ENCODE assay signal across 18 cellular contexts in the genomic region with DNA sequence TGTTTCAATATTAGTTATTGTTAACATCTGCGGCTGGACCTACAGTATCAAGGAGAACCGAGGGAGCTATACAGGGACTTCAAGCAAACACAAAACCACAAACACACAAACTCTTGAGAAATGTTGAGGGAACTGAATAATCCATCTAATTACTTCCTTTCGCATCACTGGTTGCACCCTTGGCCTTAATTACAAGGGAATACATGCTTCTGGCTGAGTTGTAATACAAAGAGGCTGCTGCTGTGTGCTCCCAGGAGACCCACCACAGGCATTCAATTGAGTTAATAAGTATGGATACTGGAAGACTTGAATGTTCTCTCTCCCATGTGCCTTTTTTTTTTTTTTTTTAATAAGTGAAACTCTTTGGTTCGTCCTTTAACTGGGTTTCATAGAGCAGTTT. TPM values are rescaled to one million over a fixed set of nuclear protein-coding genes. Genes with fewer than 3 reads are reported as not detected.
DNase-seq lines count a peak whose midpoint lies in the region; ATAC-seq and TF ChIP-seq lines count a peak whose summit lies in the region.
"Had no signal": no experiment of that assay in that cellular context is flagged by ENCODE, and none has a peak within 500 bp of the region (broad histone marks: within the 10 kb centered on the region; RNA-seq: fewer than 3 reads in every experiment).

No MANE protein-coding gene starts in this region.

- no peaks in the 10 kb centered on the region for H3K9me3 Mint-ChIP-seq in neural progenitor cell
- H3K9me3 Mint-ChIP-seq in CD8-positive, alpha-beta T cell = no peaks in the 10 kb centered on the region
- H3K9me3 Mint-ChIP-seq: activated T-helper 1 cell treated with anti-CD3 and anti-CD28 coated beads, Interleukin-12 subunit alpha, Interleukin-12 subunit beta, Interleukin-2, Interleukin-4 antibody, amounts not matched to agents 30 ng/mL and 10 ng/mL and 1 ng/mL, durations not matched to agents 14 hours and 24 hours and 36 hours; stimulated activated effector memory CD8-positive, alpha-beta T cell treated with anti-CD3 and anti-CD28 coated beads, Interleukin-12 subunit alpha, Interleukin-12 subunit beta, amount 100 ng/mL, for 72 hours had no signal

- CTCF ChIA-PET in CD8-positive, alpha-beta T cell (lab: Charles Lee) = interaction anchor here (14.3 kb wide), 1 partner anchor 68 kb away, joined by 681 read pairs; no protein-coding TSS in a partner anchor

- H2AFZ ChIP-seq in neural progenitor cell (replicated peaks) = no peak overlapping the region

- ATAC-seq in CD8-positive, alpha-beta T cell = no peak
- ATAC-seq: activated CD4-positive, CD25-positive, alpha-beta regulatory T cell treated with anti-CD3 and anti-CD28 coated beads, Interleukin-2, amount 50 U/mL, for 24 hours; stimulated activated effector memory CD8-positive, alpha-beta T cell treated with anti-CD3 and anti-CD28 coated beads, Interleukin-12 subunit alpha, Interleukin-12 subunit beta, amount 100 ng/mL, for 72 hours had no signal

- H3K27ac Mint-ChIP-seq in neural progenitor cell = peak overlapping the region; percentile 46
- H3K27ac Mint-ChIP-seq in CD8-positive, alpha-beta T cell = no peak overlapping the region
- H3K27ac Mint-ChIP-seq: activated naive CD8-positive, alpha-beta T cell; activated T-helper 1 cell treated with anti-CD3 and anti-CD28 coated beads, Interleukin-12 subunit alpha, Interleukin-12 subunit beta, Interleukin-2, Interleukin-4 antibody, amounts not matched to agents 30 ng/mL and 10 ng/mL and 1 ng/mL, durations not matched to agents 14 hours and 24 hours and 36 hours; stimulated activated effector memory CD8-positive, alpha-beta T cell treated with anti-CD3 and anti-CD28 coated beads, Interleukin-12 subunit alpha, Interleukin-12 subunit beta, amount 100 ng/mL, for 72 hours had no signal

- H3K4me3 ChIP-seq in neural progenitor cell = no peak overlapping the region
- no peak overlapping the region for H3K4me3 ChIP-seq in CD8-positive, alpha-beta T cell (ENCODE audit: low read depth, low read length)

- no peaks in the 10 kb centered on the region for H3K36me3 ChIP-seq in neural progenitor cell
- no peaks in the 10 kb centered on the region for H3K36me3 ChIP-seq in CD8-positive, alpha-beta T cell (ENCODE audit: insufficient read depth, low read length)

- H3K4me1 ChIP-seq in neural progenitor cell = peaks cover 20% of the 10 kb centered on the region
- peaks cover 3% of the 10 kb centered on the region for H3K4me1 ChIP-seq in CD8-positive, alpha-beta T cell (ENCODE audit: insufficient read depth, low read length)

- DNase-seq in NCI-H1417 (lab: John Stamatoyannopoulos, UW) (peak in 2 of 3 experiments; percentile 18 to 66), NCI-H1417 treated with DMSO at 0.1 percent for 48 hours (lab: John Stamatoyannopoulos, UW) (no peak), NCI-H2107 (lab: John Stamatoyannopoulos, UW) (peak; percentile 15), SK-MEL-5 (ENCODE audit: low read depth, low spot score) (peak; percentile 43), neural progenitor cell (ENCODE audit: low spot score) (peak; percentile 48), kidney glomerular epithelial cell (lab: John Stamatoyannopoulos, UW) (no peak)
- DNase-seq in CD8-positive, alpha-beta T cell = no peak
- no peak for DNase-seq in activated CD4-positive, alpha-beta T cell treated with anti-CD3 and anti-CD28 coated beads for 1 hour
- DNase-seq: erythroblast; NK-92 treated with Interleukin-12 subunit alpha and Interleukin-12 subunit beta, amount 100 ng/mL, for 24 hours; occipital lobe; right cardiac atrium; stimulated activated CD4-positive, alpha-beta T cell treated with anti-CD3 and anti-CD28 coated beads, Interleukin-15, amount 100 ng/mL, for 24 hours had no signal

- in situ Hi-C loops in SK-MEL-5 (cut with HindIII; ENCODE audit: low pct_unique_long_range_greater_than_20kb, low sequenced_read_pairs) = no loop called here

- POLR2A ChIA-PET in CD8-positive, alpha-beta T cell (lab: Charles Lee) = no interaction called here

- H3K27me3 Mint-ChIP-seq in neural progenitor cell (ENCODE audit: insufficient read depth, low read depth) = peaks cover 5% of the 10 kb centered on the region
- peaks cover 50% of the 10 kb centered on the region for H3K27me3 Mint-ChIP-seq in CD8-positive, alpha-beta T cell (ENCODE audit: low read depth)

- H3K79me2 ChIP-seq in neural progenitor cell (ENCODE audit: low read depth) = no peaks in the 10 kb centered on the region

- TF ChIP-seq CTCF in neural progenitor cell (IDR thresholded peaks at IDR 0.05) = no peak
- TF ChIP-seq CTCF in CD8-positive, alpha-beta T cell (IDR thresholded peaks at IDR 0.05) = no peak

- H3K4me3 Mint-ChIP-seq in neural progenitor cell = no peak overlapping the region
- no peak overlapping the region for H3K4me3 Mint-ChIP-seq in CD8-positive, alpha-beta T cell
- H3K4me3 Mint-ChIP-seq: activated naive CD8-positive, alpha-beta T cell; activated T-helper 1 cell treated with anti-CD3 and anti-CD28 coated beads, Interleukin-12 subunit alpha, Interleukin-12 subunit beta, Interleukin-2, Interleukin-4 antibody, amounts not matched to agents 30 ng/mL and 10 ng/mL and 1 ng/mL, durations not matched to agents 14 hours and 24 hours and 36 hours; stimulated activated effector memory CD8-positive, alpha-beta T cell treated with anti-CD3 and anti-CD28 coated beads, Interleukin-12 subunit alpha, Interleukin-12 subunit beta, amount 100 ng/mL, for 72 hours had no signal

- H3K36me3 Mint-ChIP-seq in neural progenitor cell = no peaks in the 10 kb centered on the region
- H3K36me3 Mint-ChIP-seq in CD8-positive, alpha-beta T cell = no peaks in the 10 kb centered on the region
- H3K36me3 Mint-ChIP-seq: activated naive CD8-positive, alpha-beta T cell; stimulated activated effector memory CD8-positive, alpha-beta T cell treated with anti-CD3 and anti-CD28 coated beads, Interleukin-12 subunit alpha, Interleukin-12 subunit beta, amount 100 ng/mL, for 72 hours had no signal

- H3K4me1 Mint-ChIP-seq in neural progenitor cell = peaks cover 33% of the 10 kb centered on the region
- H3K4me1 Mint-ChIP-seq in CD8-positive, alpha-beta T cell (ENCODE audit: low read depth) = peaks cover 2% of the 10 kb centered on the region

- peak overlapping the region; percentile 6 for H3K4me2 ChIP-seq in neural progenitor cell

- no peaks in the 10 kb centered on the region for H3K27me3 ChIP-seq in neural progenitor cell
- H3K27me3 ChIP-seq in CD8-positive, alpha-beta T cell (ENCODE audit: insufficient read depth, low read length) = no peaks in the 10 kb centered on the region

- intact Hi-C loops in CD8-positive, alpha-beta T cell (cut with DNase I, micrococcal nuclease) = loop anchor here (5.0 to 10.0 kb wide), 4 partner anchors 321 to 1263 kb away; no protein-coding TSS in a partner anchor

- H3K9ac ChIP-seq in neural progenitor cell = no peak overlapping the region

- H3K27ac ChIP-seq in neural progenitor cell = no peak overlapping the region
- no peak overlapping the region for H3K27ac ChIP-seq in CD8-positive, alpha-beta T cell (ENCODE audit: low read depth, low read length)
- H3K27ac ChIP-seq: 22Rv1 had no signal

- no peaks in the 10 kb centered on the region for H3F3A ChIP-seq in neural progenitor cell (ENCODE audit: low read depth)

- H4K20me1 ChIP-seq in neural progenitor cell (ENCODE audit: low read depth) = no peaks in the 10 kb centered on the region

- H3K9me3 ChIP-seq in neural progenitor cell (ENCODE audit: low read depth) = no peaks in the 10 kb centered on the region
- no peaks in the 10 kb centered on the region for H3K9me3 ChIP-seq in CD8-positive, alpha-beta T cell (ENCODE audit: low read length)

RNA-seq across cellular contexts. Expression of gene SMYD2, which starts 16.8 kb away (rescaled TPM):
- total RNA-seq in SK-MEL-5 (2014; rRNA removed; shearing (Covaris generic)) = 49.4 and 56.3 TPM in 2 replicates
- 25.1 and 32.1 TPM in 2 replicates for polyA plus RNA-seq in SK-MEL-5 (2015; cell fraction: cytosol; rRNA removed)
- 107 and 119 TPM in 2 replicates for polyA plus RNA-seq in SK-MEL-5 (2015; cell fraction: nucleus; rRNA removed)
- total RNA-seq in neural progenitor cell (ENCODE audit: low replicate concordance) = 18.9 and 20.5 TPM in 2 replicates
- 10 to 100 TPM; 12.9 to 14.1 TPM for total RNA-seq in CD8-positive, alpha-beta T cell

Comparison
In these comparisons a context has a peak if more than half of its experiments do, and no peak if none do; other contexts are left out.
1. DNase-seq: peak in NCI-H1417 (2 of 3), NCI-H2107 (single experiment), SK-MEL-5 (single experiment) and neural progenitor cell (single experiment); none in NCI-H1417 treated with DMSO at 0.1 percent for 48 hours (single experiment), CD8-positive, alpha-beta T cell (0 of 7), kidney glomerular epithelial cell (single experiment) and activated CD4-positive, alpha-beta T cell treated with anti-CD3 and anti-CD28 coated beads for 1 hour (single experiment).